In genomic region chr10:103833731-103834365, GRCh38 we compare ENCODE assay signal across 10 cellular contexts. TPM values are rescaled to one million over a fixed set of nuclear protein-coding genes. Genes with fewer than 3 reads are reported as not detected.
DNase-seq lines count a peak whose midpoint lies in the region; ATAC-seq and TF ChIP-seq lines count a peak whose summit lies in the region.
"Had no signal": no experiment of that assay in that cellular context is flagged by ENCODE, and none has a peak within 500 bp of the region (broad histone marks: within the 10 kb centered on the region; RNA-seq: fewer than 3 reads in every experiment).

No MANE protein-coding gene starts in this region.

- H3K9ac ChIP-seq in HUES64 (ENCODE audit: low read depth, low read length): no peak overlapping the region; the same call in 1 of the 2 replicates

- 0 out of 2 replicates have a peak overlapping the region, but pooled peaks have one; percentile 7 for H3K4me3 ChIP-seq in HUES64 (ENCODE audit: low read length)
- no peak overlapping the region for H3K4me3 ChIP-seq in coronary artery
- no peak overlapping the region for H3K4me3 ChIP-seq in right lobe of liver
- H3K4me3 ChIP-seq in thoracic aorta: no peak overlapping the region

- no peak for TF ChIP-seq CTCF in coronary artery (IDR thresholded peaks at IDR 0.05)
- TF ChIP-seq CTCF in right lobe of liver (IDR thresholded peaks at IDR 0.05): no peak
- TF ChIP-seq CTCF in thoracic aorta (IDR thresholded peaks at IDR 0.05): no peak

- no peak for TF ChIP-seq POLR2A in right lobe of liver (IDR thresholded peaks at IDR 0.05)

- H3K9me3 ChIP-seq in HUES64 (ENCODE audit: insufficient read depth, low read depth, low read length) (no peaks in the 10 kb centered on the region; the same call in 1 of the 2 replicates), right lobe of liver (no peaks in the 10 kb centered on the region), thoracic aorta (no peaks in the 10 kb centered on the region)

- intact Hi-C loops in right lobe of liver (cut with DNase I): no loop called here

- 33% methylated on average over 5 of the region's 5 CpGs for WGBS in HUES64
- 29% methylated on average over 2 of the region's 5 CpGs for WGBS in right lobe of liver (ENCODE audit: insufficient coverage, low coverage, low lambda C conversion rate, missing lambda C conversion rate)

- peak overlapping the region; percentile 52 for H3K27ac ChIP-seq in HUES64 (ENCODE audit: low read depth, low read length)
- H3K27ac ChIP-seq in coronary artery: peak overlapping the region; percentile 15 to 57
- peak overlapping the region in 2 of 3 donors; percentile 31 to 58 for H3K27ac ChIP-seq in right lobe of liver
- peak overlapping the region in 1 of 2 donors; percentile 32 for H3K27ac ChIP-seq in thoracic aorta

- ATAC-seq in right lobe of liver (peak; percentile 67 to 81 (median 74)), thoracic aorta (ENCODE audit: insufficient number of reproducible peaks, low FRiP score, low read depth) (peak; percentile 54), HG03196 (IDR thresholded peaks at IDR 0.05; ENCODE audit: unreplicated experiment) (no peak)

- H3K36me3 ChIP-seq in HUES64 (ENCODE audit: insufficient read depth, low read length) (no peaks in the 10 kb centered on the region), right lobe of liver (no peaks in the 10 kb centered on the region), thoracic aorta (no peaks in the 10 kb centered on the region)

- DNase-seq in coronary artery (ENCODE audit: low spot score) (no peak), right lobe of liver (peak; percentile 60 to 71 (median 69)), thoracic aorta (ENCODE audit: low spot score) (no peak), LoVo (ENCODE audit: low spot score) (no peak), GF-D8 (lab: John Stamatoyannopoulos, UW) (no peak)
- no peak for DNase-seq in activated CD4-positive, CD25-positive, alpha-beta regulatory T cell (lab: John Stamatoyannopoulos, UW)
- DNase-seq: NCI-H1048; stimulated activated CD4-positive, alpha-beta T cell treated with anti-CD3 and anti-CD28 coated beads, Interleukin-4, amount 100 ng/mL, for 4 hours had no signal

- H3K4me1 ChIP-seq in HUES64 (ENCODE audit: insufficient read depth, low read length): peaks cover 33% of the 10 kb centered on the region
- H3K4me1 ChIP-seq in right lobe of liver: peaks cover 0 to 26% (median 12%) of the 10 kb centered on the region in 4 donors
- H3K4me1 ChIP-seq in thoracic aorta (ENCODE audit: control insufficient read depth in 1 of 2, low read depth in 2 of 2): peaks cover 15 to 38% of the 10 kb centered on the region in 2 donors

- H3K27me3 ChIP-seq in HUES64 (ENCODE audit: insufficient read depth, low read length): no peaks in the 10 kb centered on the region
- no peaks in the 10 kb centered on the region for H3K27me3 ChIP-seq in right lobe of liver
- H3K27me3 ChIP-seq in thoracic aorta (replicated peaks; ENCODE audit: insufficient read depth): no peaks in the 10 kb centered on the region

RNA-seq across cellular contexts. Expression of gene SH3PXD2A, which starts 21.5 kb away (rescaled TPM):
- 5.3 TPM for polyA plus RNA-seq in HUES64 (2013, experiment 1 of 2)
- polyA plus RNA-seq in HUES64 (2013, experiment 2 of 2): 7.9 TPM
- total RNA-seq in right lobe of liver: 10 to 100 TPM in 3 of 6 experiments, 1 to 10 TPM in 3; 3.0 to 38.3 (median 10.0) TPM
- total RNA-seq in thoracic aorta: 10 to 100 TPM; 28.3 to 51.5 TPM

Comparison
In these comparisons a context has a peak if more than half of its experiments do, and no peak if none do; other contexts are left out.
1. DNase-seq: peak in right lobe of liver (3 of 3); none in coronary artery (single experiment), thoracic aorta (single experiment), LoVo (single experiment), activated CD4-positive, CD25-positive, alpha-beta regulatory T cell (0 of 4) and GF-D8 (single experiment).